8 cellular contexts compared by ENCODE assay signal in genomic region chr16:74936902-74937560, GRCh38. TPM values are rescaled to one million over a fixed set of nuclear protein-coding genes. Genes with fewer than 3 reads are reported as not detected.
DNase-seq lines count a peak whose midpoint lies in the region; ATAC-seq and TF ChIP-seq lines count a peak whose summit lies in the region.

No MANE protein-coding gene starts in this region.

- no peak overlapping the region for H3K4me3 Mint-ChIP-seq in activated CD4-positive, alpha-beta memory T cell treated with anti-CD3 and anti-CD28 coated beads, Interleukin-2, amount 10 ng/mL, durations not matched to agents 7 days and 5 days
- no peak overlapping the region for H3K4me3 Mint-ChIP-seq in endodermal cell

- no peak for TF ChIP-seq CTCF in AG09309 (IDR thresholded peaks at IDR 0.05; ENCODE audit: control insufficient read depth, insufficient read depth, low read depth, low read length, missing control alignments)
- no peak for TF ChIP-seq CTCF in endodermal cell (conservative IDR thresholded peaks at IDR 0.05)
- TF ChIP-seq CTCF in omental fat pad (IDR thresholded peaks at IDR 0.05), result no peak

- peaks cover 58% of the 10 kb centered on the region for H3K36me3 ChIP-seq in endodermal cell (ENCODE audit: control insufficient read depth, insufficient read depth, low read length)

- no peaks in the 10 kb centered on the region for H3K9me3 Mint-ChIP-seq in activated CD4-positive, alpha-beta memory T cell treated with anti-CD3 and anti-CD28 coated beads, Interleukin-2, amount 10 ng/mL, durations not matched to agents 7 days and 5 days
- H3K9me3 Mint-ChIP-seq in endodermal cell, result no peaks in the 10 kb centered on the region

- WGBS in endodermal cell (ENCODE audit: insufficient coverage in 1 of 2, insufficient read length in 1 of 2), 2 experiments, result 95 to 97% methylated on average over 6 to 7 of the region's 7 CpGs

- no peak overlapping the region for H3K4me3 ChIP-seq in AG09309 (ENCODE audit: control insufficient read depth, low read depth, low read length)
- H3K4me3 ChIP-seq in endodermal cell (ENCODE audit: low read length), result no peak overlapping the region

- no peaks in the 10 kb centered on the region for H3K27me3 ChIP-seq in endodermal cell (ENCODE audit: control insufficient read depth, insufficient read depth, low read length, poor library complexity, severe bottlenecking)

- H3K9me3 ChIP-seq in endodermal cell (ENCODE audit: control insufficient read depth, low read length), result no peaks in the 10 kb centered on the region

- H3K27me3 Mint-ChIP-seq in activated CD4-positive, alpha-beta memory T cell treated with anti-CD3 and anti-CD28 coated beads, Interleukin-2, amount 10 ng/mL, durations not matched to agents 7 days and 5 days, result no peaks in the 10 kb centered on the region
- H3K27me3 Mint-ChIP-seq in endodermal cell (ENCODE audit: insufficient read depth), result no peaks in the 10 kb centered on the region

- POLR2A ChIA-PET in activated CD4-positive, alpha-beta memory T cell treated with anti-CD3 and anti-CD28 coated beads, Interleukin-2, amount 10 ng/mL, durations not matched to agents 7 days and 5 days (lab: Charles Lee), result no interaction called here

- H3K4me1 ChIP-seq in endodermal cell (ENCODE audit: control insufficient read depth, insufficient read depth, low read length), result no peaks in the 10 kb centered on the region

- H3K9ac ChIP-seq in endodermal cell (ENCODE audit: extremely low read depth, low read length, poor library complexity, severe bottlenecking), result no peak overlapping the region

- CTCF ChIA-PET in activated CD4-positive, alpha-beta memory T cell treated with anti-CD3 and anti-CD28 coated beads, Interleukin-2, amount 10 ng/mL, durations not matched to agents 7 days and 5 days (lab: Charles Lee), result no interaction called here

- peak; percentile 69 for DNase-seq in AG09309 (ENCODE audit: low read depth)
- DNase-seq in activated CD4-positive, alpha-beta memory T cell treated with anti-CD3 and anti-CD28 coated beads, Interleukin-2, amount 10 ng/mL, durations not matched to agents 7 days and 5 days, result peak; percentile 27
- no peak for DNase-seq in sciatic nerve (ENCODE audit: low spot score)
- DNase-seq in endodermal cell, result no peak
- DNase-seq in omental fat pad (ENCODE audit: low spot score), result no peak
- no peak for DNase-seq in NCI-H82 (lab: John Stamatoyannopoulos, UW)

- peaks cover 7% of the 10 kb centered on the region for H3K4me1 Mint-ChIP-seq in activated CD4-positive, alpha-beta memory T cell treated with anti-CD3 and anti-CD28 coated beads, Interleukin-2, amount 10 ng/mL, durations not matched to agents 7 days and 5 days
- H3K4me1 Mint-ChIP-seq in endodermal cell, result no peaks in the 10 kb centered on the region

- intact Hi-C loops in sciatic nerve (cut with DNase I), result no loop called here

- peak overlapping the region; percentile 0 for H3K27ac Mint-ChIP-seq in activated CD4-positive, alpha-beta memory T cell treated with anti-CD3 and anti-CD28 coated beads, Interleukin-2, amount 10 ng/mL, durations not matched to agents 7 days and 5 days
- no peak overlapping the region for H3K27ac Mint-ChIP-seq in endodermal cell

- ATAC-seq in GM19035 (IDR thresholded peaks at IDR 0.05; ENCODE audit: unreplicated experiment), result peak; percentile 86
- ATAC-seq in HG03139 (IDR thresholded peaks at IDR 0.05; ENCODE audit: unreplicated experiment), result peak; percentile 91
- ATAC-seq in sciatic nerve, result peak; percentile 71
- ATAC-seq in omental fat pad (ENCODE audit: low FRiP score), result no peak

- no peak overlapping the region for H3K27ac ChIP-seq in endodermal cell (ENCODE audit: low read depth, low read length)

- peaks cover 44% of the 10 kb centered on the region for H3K36me3 Mint-ChIP-seq in activated CD4-positive, alpha-beta memory T cell treated with anti-CD3 and anti-CD28 coated beads, Interleukin-2, amount 10 ng/mL, durations not matched to agents 7 days and 5 days (ENCODE audit: low read depth)
- peaks cover 69% of the 10 kb centered on the region for H3K36me3 Mint-ChIP-seq in endodermal cell (ENCODE audit: low read depth)

RNA-seq across cellular contexts. Expression of gene WDR59, which starts 47.9 kb away (rescaled TPM):
- total RNA-seq in activated CD4-positive, alpha-beta memory T cell treated with anti-CD3 and anti-CD28 coated beads, Interleukin-2, amount 10 ng/mL, durations not matched to agents 7 days and 5 days, result 10 to 100 TPM; 67.1 to 72.3 TPM
- total RNA-seq in sciatic nerve (95.4 TPM), endodermal cell (100 to 1,000 TPM; 105 to 110 TPM), omental fat pad (10 to 100 TPM; 16.3 to 30.6 (median 21.8) TPM)
- polyA plus RNA-seq in endodermal cell (2013, experiment 1 of 2), result 61.5 TPM
- 53.0 TPM for polyA plus RNA-seq in endodermal cell (2013, experiment 2 of 2)

Comparison
In these comparisons a context has a peak if more than half of its experiments do, and no peak if none do; other contexts are left out.
1. DNase-seq: peak in AG09309 (single experiment) and activated CD4-positive, alpha-beta memory T cell treated with anti-CD3 and anti-CD28 coated beads, Interleukin-2, amount 10 ng/mL, durations not matched to agents 7 days and 5 days (single experiment); none in sciatic nerve (single experiment), endodermal cell (single experiment), omental fat pad (single experiment) and NCI-H82 (single experiment).